ENCODE assay signal across 30 cellular contexts in genomic region chr4:174596513-174596912, GRCh38.
"Had no signal": no experiment of that assay in that cellular context is flagged by ENCODE, and none has a peak within 500 bp of the region (broad histone marks: within the 10 kb centered on the region; RNA-seq: fewer than 3 reads in every experiment).

No MANE protein-coding gene starts in this region.

- H3K27me3 ChIP-seq: neural progenitor cell, ovary, right lobe of liver, sigmoid colon, suprapubic skin, testis, tibial artery, transverse colon, upper lobe of left lung, vagina had no signal

- H3K27ac Mint-ChIP-seq: naive thymus-derived CD8-positive, alpha-beta T cell; natural killer cell treated with Interleukin-12 subunit alpha and Interleukin-12 subunit beta and Interleukin-15 and Interleukin-18, amount 100 ng/mL, for 72 hours; nephron progenitor cell; neural progenitor cell; progenitor cell of endocrine pancreas; stimulated activated effector memory CD8-positive, alpha-beta T cell treated with anti-CD3 and anti-CD28 coated beads, Interleukin-12 subunit alpha, Interleukin-12 subunit beta, amount 100 ng/mL, for 72 hours; stimulated activated naive CD8-positive, alpha-beta T cell treated with anti-CD3 and anti-CD28 coated beads, Interleukin-15, amount 100 ng/mL, for 72 hours had no signal

- H3K9me3 Mint-ChIP-seq: natural killer cell treated with Interleukin-12 subunit alpha and Interleukin-12 subunit beta and Interleukin-15 and Interleukin-18, amount 100 ng/mL, for 72 hours; nephron progenitor cell; neural progenitor cell had no signal

- H3K27me3 Mint-ChIP-seq: naive thymus-derived CD8-positive, alpha-beta T cell; natural killer cell treated with Interleukin-12 subunit alpha and Interleukin-12 subunit beta and Interleukin-15 and Interleukin-18, amount 100 ng/mL, for 72 hours; progenitor cell of endocrine pancreas; stimulated activated naive CD8-positive, alpha-beta T cell treated with anti-CD3 and anti-CD28 coated beads, Interleukin-15, amount 100 ng/mL, for 72 hours had no signal

- FAIRE-seq: small intestine, urothelium cell line had no signal

- H3K9ac ChIP-seq: neural progenitor cell, parathyroid adenoma had no signal

- H3K36me3 ChIP-seq: neural progenitor cell, ovary, right lobe of liver, sigmoid colon, suprapubic skin, tibial artery, transverse colon, upper lobe of left lung, vagina had no signal

- H3K4me1 Mint-ChIP-seq: nephron progenitor cell; stimulated activated effector memory CD8-positive, alpha-beta T cell treated with anti-CD3 and anti-CD28 coated beads, Interleukin-12 subunit alpha, Interleukin-12 subunit beta, amount 100 ng/mL, for 72 hours had no signal

- H3K79me2 ChIP-seq: parathyroid adenoma had no signal

- H3K36me3 Mint-ChIP-seq: naive thymus-derived CD8-positive, alpha-beta T cell; neural progenitor cell; stimulated activated effector memory CD8-positive, alpha-beta T cell treated with anti-CD3 and anti-CD28 coated beads, Interleukin-12 subunit alpha, Interleukin-12 subunit beta, amount 100 ng/mL, for 72 hours had no signal

- H2AFZ ChIP-seq: neural progenitor cell, parathyroid adenoma had no signal

- H3K4me1 ChIP-seq: neural progenitor cell, parathyroid adenoma, right lobe of liver, suprapubic skin, testis, transverse colon, vagina had no signal

- H3K27ac ChIP-seq: neural progenitor cell, ovary, parathyroid adenoma, psoas muscle, right lobe of liver, sigmoid colon, suprapubic skin, testis, tibial artery, transverse colon, upper lobe of left lung, vagina had no signal

- H3K4me3 ChIP-seq: neural progenitor cell, ovary, psoas muscle, right lobe of liver, sigmoid colon, suprapubic skin, testis, tibial artery, transverse colon, upper lobe of left lung, vagina had no signal

- H3K4me2 ChIP-seq: neural progenitor cell had no signal

- H3K9me3 ChIP-seq: ovary, right lobe of liver, sigmoid colon, suprapubic skin, testis, tibial artery, transverse colon, upper lobe of left lung, vagina had no signal

- DNase-seq: naive thymus-derived CD8-positive, alpha-beta T cell; nephron progenitor cell; occipital lobe; ovary; posterior cingulate gyrus; psoas muscle; right cardiac atrium; right lobe of liver; sigmoid colon; small intestine; stimulated activated CD4-positive, alpha-beta T cell treated with anti-CD3 and anti-CD28 coated beads, Interleukin-15, amount 100 ng/mL, for 24 hours; stimulated activated CD4-positive, alpha-beta T cell treated with anti-CD3 and anti-CD28 coated beads, Interleukin-2, amount 100 ng/mL, for 24 hours; stimulated activated CD4-positive, alpha-beta T cell treated with anti-CD3 and anti-CD28 coated beads, Interleukin-2, amount 100 ng/mL, for 48 hours; stimulated activated CD4-positive, alpha-beta T cell treated with anti-CD3 and anti-CD28 coated beads, Interleukin-4, amount 100 ng/mL, for 24 hours; stimulated activated naive CD4-positive, alpha-beta T cell; stimulated activated naive CD8-positive, alpha-beta T cell treated with anti-CD3 and anti-CD28 coated beads, Interleukin-15, amount 100 ng/mL, for 72 hours; stimulated activated naive CD8-positive, alpha-beta T cell treated with anti-CD3 and anti-CD28 coated beads, Interleukin-15, Interleukin-2, amounts not matched to agents 100 U/mL and 50 U/mL, for 24 hours; substantia nigra; testis; tibial artery; transverse colon; upper lobe of left lung had no signal

- H3K4me3 Mint-ChIP-seq: naive thymus-derived CD8-positive, alpha-beta T cell; natural killer cell treated with Interleukin-12 subunit alpha and Interleukin-12 subunit beta and Interleukin-15 and Interleukin-18, amount 100 ng/mL, for 72 hours; nephron progenitor cell; neural progenitor cell; stimulated activated effector memory CD8-positive, alpha-beta T cell treated with anti-CD3 and anti-CD28 coated beads, Interleukin-12 subunit alpha, Interleukin-12 subunit beta, amount 100 ng/mL, for 72 hours; stimulated activated naive CD8-positive, alpha-beta T cell treated with anti-CD3 and anti-CD28 coated beads, Interleukin-15, amount 100 ng/mL, for 72 hours had no signal

- ATAC-seq: naive thymus-derived CD8-positive, alpha-beta T cell; natural killer cell treated with Interleukin-12 subunit alpha and Interleukin-12 subunit beta and Interleukin-15 and Interleukin-18, amount 100 ng/mL, for 72 hours; psoas muscle; right cardiac atrium; right lobe of liver; stimulated activated effector memory CD8-positive, alpha-beta T cell treated with anti-CD3 and anti-CD28 coated beads, Interleukin-12 subunit alpha, Interleukin-12 subunit beta, amount 100 ng/mL, for 72 hours; stimulated activated naive CD8-positive, alpha-beta T cell treated with anti-CD3 and anti-CD28 coated beads, Interleukin-15, amount 100 ng/mL, for 72 hours; stimulated activated naive CD8-positive, alpha-beta T cell treated with anti-CD3 and anti-CD28 coated beads, Interleukin-15, Interleukin-2, amounts not matched to agents 100 U/mL and 50 U/mL, for 24 hours had no signal
